In the genomic region with DNA sequence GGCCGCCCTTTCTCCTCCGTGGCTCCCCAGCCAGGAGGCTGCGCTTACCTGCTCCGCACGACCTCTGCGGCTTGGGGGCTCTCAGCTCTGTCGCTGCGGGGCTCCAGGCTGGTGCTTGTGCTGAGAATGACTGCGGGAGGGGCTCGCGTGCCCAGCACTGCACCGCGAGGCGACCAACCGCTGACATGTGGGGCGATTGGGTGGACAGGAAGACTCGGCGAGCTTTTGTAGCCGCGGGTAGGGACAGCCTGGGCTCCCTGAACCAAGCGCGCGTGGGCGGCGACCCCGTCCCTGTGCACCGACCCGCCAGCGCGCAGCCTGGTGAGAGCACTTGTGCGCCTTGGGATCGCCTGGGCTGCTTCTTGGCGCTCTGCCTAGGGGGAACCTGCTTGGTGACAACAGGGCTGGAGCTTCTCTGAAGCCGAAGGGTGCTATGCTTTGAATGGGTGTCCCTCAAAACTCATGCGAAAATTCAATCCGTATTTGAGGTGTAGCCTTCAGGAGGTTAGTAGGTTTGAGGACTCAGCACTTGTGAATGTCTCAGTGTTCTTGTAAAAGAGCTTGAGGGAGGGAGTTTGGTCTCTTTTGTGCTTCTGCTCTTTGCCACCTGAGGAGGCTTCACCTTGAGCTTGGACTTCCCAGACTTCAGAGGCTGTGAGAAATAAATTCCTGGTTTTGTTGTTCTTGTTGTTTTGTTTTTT, we compare ENCODE assay signal across 8 cellular contexts. TPM values are rescaled to one million over a fixed set of nuclear protein-coding genes. Genes with fewer than 3 reads are reported as not detected.
DNase-seq lines count a peak whose midpoint lies in the region; ATAC-seq and TF ChIP-seq lines count a peak whose summit lies in the region.

No MANE protein-coding gene starts in this region.

- peaks cover 0 to 23% (median 16%) of the 10 kb centered on the region in 11 donors for H3K9me3 Mint-ChIP-seq in naive thymus-derived CD4-positive, alpha-beta T cell

- H3K4me3 ChIP-seq in choroid plexus epithelial cell (ENCODE audit: low read depth, low read length), result peak overlapping the region; percentile 48
- no peak overlapping the region for H3K4me3 ChIP-seq in naive thymus-derived CD4-positive, alpha-beta T cell (ENCODE audit: low read length)

- peaks cover 0 to 5% (median 0%) of the 10 kb centered on the region in 3 experiments for H3K9me3 ChIP-seq in naive thymus-derived CD4-positive, alpha-beta T cell (ENCODE audit: control insufficient read depth in 2 of 3, low read length in 3 of 3)

- no peaks in the 10 kb centered on the region for H3K27me3 ChIP-seq in naive thymus-derived CD4-positive, alpha-beta T cell (ENCODE audit: control insufficient read depth in 2 of 2, insufficient read depth in 2 of 2, low read length in 2 of 2)

- peaks cover 36 to 57% (median 38%) of the 10 kb centered on the region in 5 donors for H3K27me3 Mint-ChIP-seq in naive thymus-derived CD4-positive, alpha-beta T cell

- H3K4me1 ChIP-seq in naive thymus-derived CD4-positive, alpha-beta T cell (ENCODE audit: control insufficient read depth in 2 of 2, insufficient read depth in 2 of 2, low read length in 2 of 2), result no peaks in the 10 kb centered on the region

- H3K27ac Mint-ChIP-seq in naive thymus-derived CD4-positive, alpha-beta T cell, result no peak overlapping the region

- DNase-seq in KBM-7 (peak; percentile 42), choroid plexus epithelial cell (ENCODE audit: low read depth) (no peak), GDM1 (lab: John Stamatoyannopoulos, UW) (no peak), A172 (ENCODE audit: low spot score) (no peak), GF-D8 (lab: John Stamatoyannopoulos, UW) (no peak)
- peak in 1 of 9 donors; percentile 25 for DNase-seq in naive thymus-derived CD4-positive, alpha-beta T cell
- DNase-seq in central memory CD4-positive, alpha-beta T cell, result no peak

- TF ChIP-seq CTCF in choroid plexus epithelial cell (conservative IDR thresholded peaks at IDR 0.05; ENCODE audit: low read depth, low read length), result no peak

- intact Hi-C loops in naive thymus-derived CD4-positive, alpha-beta T cell (cut with micrococcal nuclease), result loop anchor here in 1 of 2 donors (10.0 kb wide), 1 partner anchor 186 kb away; a partner anchor contains a TSS

- in situ Hi-C loops in KBM-7 (cut with MboI; ENCODE audit: low pct_unique_long_range_greater_than_20kb, low sequenced_read_pairs), result no loop called here

- CTCF ChIA-PET in naive thymus-derived CD4-positive, alpha-beta T cell (lab: Charles Lee), result no interaction called here

- POLR2A ChIA-PET in naive thymus-derived CD4-positive, alpha-beta T cell (lab: Charles Lee), result no interaction called here

- no peak for TF ChIP-seq POLR2A in GM18505 (IDR thresholded peaks at IDR 0.05; ENCODE audit: borderline replicate concordance, extremely low read depth, insufficient read depth, insufficient read length)

- peaks cover 0 to 11% (median 0%) of the 10 kb centered on the region in 7 donors for H3K4me1 Mint-ChIP-seq in naive thymus-derived CD4-positive, alpha-beta T cell

- H3K4me3 Mint-ChIP-seq in naive thymus-derived CD4-positive, alpha-beta T cell, result peak overlapping the region in 2 of 10 donors; percentile 40 to 56

- peaks cover 0 to 14% (median 5%) of the 10 kb centered on the region in 5 donors for H3K36me3 Mint-ChIP-seq in naive thymus-derived CD4-positive, alpha-beta T cell

- ATAC-seq in GM18505 (IDR thresholded peaks at IDR 0.05; ENCODE audit: unreplicated experiment), result peak; percentile 65
- peak; percentile 32 for ATAC-seq in naive thymus-derived CD4-positive, alpha-beta T cell

- H3K27ac ChIP-seq in naive thymus-derived CD4-positive, alpha-beta T cell (ENCODE audit: low read depth, low read length), result no peak overlapping the region

- no peaks in the 10 kb centered on the region for H3K36me3 ChIP-seq in naive thymus-derived CD4-positive, alpha-beta T cell (ENCODE audit: control insufficient read depth in 2 of 3, insufficient read depth in 3 of 3, low read length in 3 of 3)

RNA-seq across cellular contexts. Expression of a gene that starts 50.4 kb away (rescaled TPM):
- total RNA-seq in naive thymus-derived CD4-positive, alpha-beta T cell, result 1 to 10 TPM in 3 of 5 experiments, under 1 TPM in 2; 0.40 to 1.8 (median 1.3) TPM
- polyA plus RNA-seq in naive thymus-derived CD4-positive, alpha-beta T cell, result under 1 TPM; 0.17 to 0.24 TPM
- total RNA-seq in A172 (2014; rRNA removed; shearing (Covaris generic)), result 2.0 and 9.1 TPM in 2 replicates
